In the genomic region with DNA sequence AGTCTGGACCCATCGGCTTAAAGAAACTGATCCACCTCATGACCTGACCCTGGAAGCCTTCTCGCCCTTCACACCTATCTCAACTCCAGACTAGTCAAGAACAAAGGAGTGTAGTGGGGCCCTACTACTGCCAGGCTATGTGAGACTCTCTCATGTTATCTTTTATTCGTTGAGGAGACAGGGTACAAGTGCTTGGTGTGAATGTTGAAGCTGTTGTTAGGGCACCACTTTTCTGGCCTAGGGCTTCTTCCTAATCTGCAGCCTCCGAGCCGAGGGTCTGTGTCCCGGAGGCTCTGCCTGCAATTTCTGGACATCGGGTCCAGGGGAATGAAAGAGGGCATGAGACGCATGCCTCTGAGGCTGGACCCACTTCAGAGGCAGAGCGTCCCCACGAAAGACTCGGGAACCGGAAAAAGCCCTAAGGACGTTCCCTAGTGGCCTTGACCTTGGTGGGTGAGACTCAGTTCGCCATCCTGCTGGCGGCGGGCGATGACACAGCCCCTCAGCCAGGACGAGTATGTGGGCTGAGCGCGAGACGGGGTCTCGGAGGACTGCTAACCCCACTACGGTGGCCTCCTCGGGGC, we compare ENCODE assay signal across 1 cellular context.
TF ChIP-seq lines count a peak whose summit lies in the region.

No MANE protein-coding gene starts in this region.

TF ChIP-seq in SK-N-SH, 30 proteins besides CTCF, POLR2A, EP300 and RAD21 (continued from another document):
- TF ChIP-seq, protein P1, sequence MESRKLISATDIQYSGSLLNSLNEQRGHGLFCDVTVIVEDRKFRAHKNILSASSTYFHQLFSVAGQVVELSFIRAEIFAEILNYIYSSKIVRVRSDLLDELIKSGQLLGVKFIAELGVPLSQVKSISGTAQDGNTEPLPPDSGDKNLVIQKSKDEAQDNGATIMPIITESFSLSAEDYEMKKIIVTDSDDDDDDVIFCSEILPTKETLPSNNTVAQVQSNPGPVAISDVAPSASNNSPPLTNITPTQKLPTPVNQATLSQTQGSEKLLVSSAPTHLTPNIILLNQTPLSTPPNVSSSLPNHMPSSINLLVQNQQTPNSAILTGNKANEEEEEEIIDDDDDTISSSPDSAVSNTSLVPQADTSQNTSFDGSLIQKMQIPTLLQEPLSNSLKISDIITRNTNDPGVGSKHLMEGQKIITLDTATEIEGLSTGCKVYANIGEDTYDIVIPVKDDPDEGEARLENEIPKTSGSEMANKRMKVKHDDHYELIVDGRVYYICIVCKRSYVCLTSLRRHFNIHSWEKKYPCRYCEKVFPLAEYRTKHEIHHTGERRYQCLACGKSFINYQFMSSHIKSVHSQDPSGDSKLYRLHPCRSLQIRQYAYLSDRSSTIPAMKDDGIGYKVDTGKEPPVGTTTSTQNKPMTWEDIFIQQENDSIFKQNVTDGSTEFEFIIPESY (IDR thresholded peaks at IDR 0.05; ENCODE audit: borderline replicate concordance, low read depth) = no peak
- TF ChIP-seq CHD2 (IDR thresholded peaks at IDR 0.05; ENCODE audit: low read length, partially characterized antibody) (no peak), TCF12 (IDR thresholded peaks at IDR 0.05) (no peak), YY1 (IDR thresholded peaks at IDR 0.05; ENCODE audit: low read depth) (no peak), POLR2AphosphoS5 (IDR thresholded peaks at IDR 0.05; ENCODE audit: low read depth, low read length) (no peak), EZH2phosphoT487 (IDR thresholded peaks at IDR 0.05; ENCODE audit: borderline replicate concordance, low read depth) (no peak), MXI1 (IDR thresholded peaks at IDR 0.05; ENCODE audit: low read depth, low read length) (no peak), TEAD4 (IDR thresholded peaks at IDR 0.05; ENCODE audit: borderline replicate concordance, insufficient read depth) (no peak), FOSL2 (IDR thresholded peaks at IDR 0.05; ENCODE audit: borderline replicate concordance, low read depth) (no peak)
- TF ChIP-seq, protein P2, sequence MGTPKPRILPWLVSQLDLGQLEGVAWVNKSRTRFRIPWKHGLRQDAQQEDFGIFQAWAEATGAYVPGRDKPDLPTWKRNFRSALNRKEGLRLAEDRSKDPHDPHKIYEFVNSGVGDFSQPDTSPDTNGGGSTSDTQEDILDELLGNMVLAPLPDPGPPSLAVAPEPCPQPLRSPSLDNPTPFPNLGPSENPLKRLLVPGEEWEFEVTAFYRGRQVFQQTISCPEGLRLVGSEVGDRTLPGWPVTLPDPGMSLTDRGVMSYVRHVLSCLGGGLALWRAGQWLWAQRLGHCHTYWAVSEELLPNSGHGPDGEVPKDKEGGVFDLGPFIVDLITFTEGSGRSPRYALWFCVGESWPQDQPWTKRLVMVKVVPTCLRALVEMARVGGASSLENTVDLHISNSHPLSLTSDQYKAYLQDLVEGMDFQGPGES (IDR thresholded peaks at IDR 0.05; ENCODE audit: low read depth, low read length) = no peak
- TF ChIP-seq, protein P3, sequence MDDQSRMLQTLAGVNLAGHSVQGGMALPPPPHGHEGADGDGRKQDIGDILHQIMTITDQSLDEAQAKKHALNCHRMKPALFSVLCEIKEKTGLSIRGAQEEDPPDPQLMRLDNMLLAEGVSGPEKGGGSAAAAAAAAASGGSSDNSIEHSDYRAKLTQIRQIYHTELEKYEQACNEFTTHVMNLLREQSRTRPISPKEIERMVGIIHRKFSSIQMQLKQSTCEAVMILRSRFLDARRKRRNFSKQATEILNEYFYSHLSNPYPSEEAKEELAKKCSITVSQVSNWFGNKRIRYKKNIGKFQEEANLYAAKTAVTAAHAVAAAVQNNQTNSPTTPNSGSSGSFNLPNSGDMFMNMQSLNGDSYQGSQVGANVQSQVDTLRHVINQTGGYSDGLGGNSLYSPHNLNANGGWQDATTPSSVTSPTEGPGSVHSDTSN (IDR thresholded peaks at IDR 0.05) = no peak
TF ChIP-seq in SK-N-SH: peak in this region for 0.
